Comparison of ENCODE assay signal across 8 cellular contexts in genomic region chrX:143634701-143635442, GRCh38. TPM values are rescaled to one million over a fixed set of nuclear protein-coding genes. Genes with fewer than 3 reads are reported as not detected.
DNase-seq lines count a peak whose midpoint lies in the region; ATAC-seq and TF ChIP-seq lines count a peak whose summit lies in the region.

No MANE protein-coding gene starts in this region.

- 0 to 36% (median 19%) methylated on average over 3 to 62 of the region's 66 CpGs for WGBS in adrenal gland, 4 donors
- WGBS in iPS DF 6.9 (ENCODE audit: insufficient coverage, insufficient read length) = no CpG with 5 or more reads among the region's 66 CpGs

- H3K27ac ChIP-seq in adrenal gland (peak overlapping the region in 3 of 5 donors; percentile 19 to 73 (median 45)), iPS DF 6.9 (ENCODE audit: low read length) (no peak overlapping the region)

- H3K9me3 ChIP-seq in ES-I3 (ENCODE audit: control insufficient read depth, insufficient read depth, low read length) = no peaks in the 10 kb centered on the region
- no peaks in the 10 kb centered on the region for H3K9me3 ChIP-seq in adrenal gland (replicated peaks in 1 of 3)
- no peaks in the 10 kb centered on the region for H3K9me3 ChIP-seq in iPS DF 6.9 (ENCODE audit: control insufficient read depth, insufficient read depth, low read length)

- TF ChIP-seq CTCF in adrenal gland (IDR thresholded peaks at IDR 0.05) = no peak

- H3K4me3 ChIP-seq in adrenal gland (peak overlapping the region in 3 of 4 donors; percentile 10 to 60 (median 18)), iPS DF 6.9 (ENCODE audit: low read length) (peak overlapping the region; percentile 9; the same call in 1 of the 2 replicates)

- H3K36me3 ChIP-seq in ES-I3 (ENCODE audit: insufficient read depth, low read length) (no peaks in the 10 kb centered on the region; the same call in 1 of the 2 replicates), adrenal gland (replicated peaks in 1 of 2) (no peaks in the 10 kb centered on the region), iPS DF 6.9 (ENCODE audit: control insufficient read depth, insufficient read depth, low read length) (no peaks in the 10 kb centered on the region)

- DNase-seq in adrenal gland (peak in 5 of 7 donors; percentile 20 to 32 (median 28)), iPS DF 6.9 (ENCODE audit: low read depth, low spot score) (no peak), putamen (ENCODE audit: low spot score) (peak; percentile 27), AG08395 (ENCODE audit: low spot score) (no peak), CD1c-positive myeloid dendritic cell (ENCODE audit: extremely low spot score) (no peak), DMS153 treated with DMSO at 0.1 percent for 48 hours (lab: John Stamatoyannopoulos, UW; ENCODE audit: unreplicated experiment) (no peak)

- no peak for TF ChIP-seq POLR2A in adrenal gland (IDR thresholded peaks at IDR 0.05)

- intact Hi-C loops in adrenal gland (cut with DNase I) = no loop called here

- H3K4me1 ChIP-seq in ES-I3 (ENCODE audit: insufficient read depth, low read length) (no peaks in the 10 kb centered on the region; the same call in 1 of the 2 replicates), adrenal gland (replicated peaks in 1 of 2) (peaks cover 0 to 7% of the 10 kb centered on the region in 2 donors), iPS DF 6.9 (ENCODE audit: control insufficient read depth, insufficient read depth, low read length) (no peaks in the 10 kb centered on the region)

- no peak for ATAC-seq in esophagus mucosa

- peak overlapping the region; percentile 87; the same call in 1 of the 2 replicates for H3K9ac ChIP-seq in ES-I3 (ENCODE audit: low read depth, low read length)

- H3K27me3 ChIP-seq in adrenal gland (peaks cover 8% of the 10 kb centered on the region), iPS DF 6.9 (ENCODE audit: control insufficient read depth, insufficient read depth, low read length) (no peaks in the 10 kb centered on the region)

RNA-seq across cellular contexts. Expression of gene SLITRK4, which starts 1.0 kb away (rescaled TPM):
- total RNA-seq in adrenal gland (10 to 100 TPM; 18.1 to 80.2 (median 40.8) TPM), esophagus mucosa (0.32 TPM)
- polyA plus RNA-seq in adrenal gland = 10 to 100 TPM in 1 of 3 donors, 1 to 10 TPM in 2; 6.0 to 27.6 (median 9.1) TPM

Comparison
In these comparisons a context has a peak if more than half of its experiments do, and no peak if none do; other contexts are left out.
1. DNase-seq: peak in adrenal gland (5 of 7) and putamen (single experiment); none in iPS DF 6.9 (single experiment), AG08395 (single experiment), CD1c-positive myeloid dendritic cell (single experiment) and DMS153 treated with DMSO at 0.1 percent for 48 hours (single experiment).
2. RNA of gene SLITRK4, which starts 1.0 kb away (total RNA-seq): 18.1 to 80.2 TPM in adrenal gland; 0.32 TPM in esophagus mucosa (single experiment); every median in the first group is over 10 times any median in the second.